24 cellular contexts compared by ENCODE assay signal in the genomic region with DNA sequence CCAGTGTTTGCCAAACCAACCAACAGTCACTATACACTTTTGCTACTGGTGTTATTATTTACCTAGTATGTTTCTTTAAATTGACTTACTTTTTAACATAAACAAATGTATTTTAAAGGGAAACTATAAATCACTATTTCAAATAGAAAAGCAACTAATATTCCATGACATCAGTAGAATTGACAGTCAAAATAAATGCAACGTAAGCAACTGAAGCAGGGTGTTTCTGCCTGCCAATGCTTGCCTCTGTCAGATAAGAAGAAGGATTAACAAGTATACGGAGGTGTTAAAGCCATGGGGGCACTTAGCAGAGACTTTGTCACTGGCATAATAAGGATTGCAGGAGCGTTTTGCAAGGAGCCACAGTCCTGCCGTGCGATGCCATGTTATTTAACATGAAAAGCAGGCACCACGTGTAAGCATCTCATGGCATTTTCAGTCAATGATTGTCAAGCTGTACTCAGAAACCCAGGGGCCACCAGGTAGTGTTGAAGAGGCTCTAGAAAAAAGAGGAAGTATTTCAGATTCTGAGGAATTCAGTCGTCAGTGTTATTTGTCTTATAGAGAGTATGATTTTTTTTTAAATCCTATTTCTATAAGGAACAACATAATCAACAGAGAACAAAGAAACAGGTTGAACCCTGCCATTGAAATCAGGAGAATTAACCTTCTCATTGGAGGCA.
"Had no signal": no experiment of that assay in that cellular context is flagged by ENCODE, and none has a peak within 500 bp of the region (broad histone marks: within the 10 kb centered on the region; RNA-seq: fewer than 3 reads in every experiment).

No MANE protein-coding gene starts in this region.

- H3K36me3 Mint-ChIP-seq: immature natural killer cell; memory B cell; mesothelial cell of epicardium; naive B cell; natural killer cell treated with Interleukin-12 subunit alpha and Interleukin-12 subunit beta and Interleukin-15 and Interleukin-18, amount 100 ng/mL, for 72 hours; stimulated activated effector memory CD8-positive, alpha-beta T cell treated with anti-CD3 and anti-CD28 coated beads, Interleukin-12 subunit alpha, Interleukin-12 subunit beta, amount 100 ng/mL, for 72 hours; type B pancreatic cell had no signal

- H3K27ac ChIP-seq: prostate gland, right atrium auricular region, sigmoid colon, testis, tibial artery had no signal

- H3K4me1 Mint-ChIP-seq: immature natural killer cell; memory B cell; naive B cell; stimulated activated effector memory CD8-positive, alpha-beta T cell treated with anti-CD3 and anti-CD28 coated beads, Interleukin-12 subunit alpha, Interleukin-12 subunit beta, amount 100 ng/mL, for 72 hours had no signal

- H3K36me3 ChIP-seq: prostate gland, right atrium auricular region, sigmoid colon, tibial artery had no signal

- H3K4me3 ChIP-seq: lung, mucosa of descending colon, prostate gland, right atrium auricular region, sigmoid colon, testis, tibial artery had no signal

- DNase-seq: cortex of kidney; hypothalamus; immature natural killer cell; mucosa of descending colon; naive B cell; nucleus accumbens; sigmoid colon; stimulated activated CD4-positive, alpha-beta T cell treated with anti-CD3 and anti-CD28 coated beads, Interleukin-2, amount 100 ng/mL, for 24 hours; stimulated activated CD4-positive, alpha-beta T cell treated with anti-CD3 and anti-CD28 coated beads, Interleukin-4, amount 100 ng/mL, for 24 hours; stimulated activated naive CD8-positive, alpha-beta T cell treated with anti-CD3 and anti-CD28 coated beads, Interleukin-15, Interleukin-2, amounts not matched to agents 100 U/mL and 50 U/mL, for 24 hours; substantia nigra; testis; tibial artery had no signal

- H3K9me3 ChIP-seq: mucosa of descending colon, prostate gland, right atrium auricular region, sigmoid colon, testis, tibial artery had no signal

- H3K4me3 Mint-ChIP-seq: immature natural killer cell; memory B cell; mesothelial cell of epicardium; naive B cell; natural killer cell treated with Interleukin-12 subunit alpha and Interleukin-12 subunit beta and Interleukin-15 and Interleukin-18, amount 100 ng/mL, for 72 hours; stimulated activated effector memory CD8-positive, alpha-beta T cell treated with anti-CD3 and anti-CD28 coated beads, Interleukin-12 subunit alpha, Interleukin-12 subunit beta, amount 100 ng/mL, for 72 hours; type B pancreatic cell had no signal

- H3K4me1 ChIP-seq: prostate gland, right atrium auricular region, sigmoid colon, testis, tibial artery had no signal

- H3K27ac Mint-ChIP-seq: immature natural killer cell; memory B cell; mesothelial cell of epicardium; naive B cell; natural killer cell treated with Interleukin-12 subunit alpha and Interleukin-12 subunit beta and Interleukin-15 and Interleukin-18, amount 100 ng/mL, for 72 hours; stimulated activated effector memory CD8-positive, alpha-beta T cell treated with anti-CD3 and anti-CD28 coated beads, Interleukin-12 subunit alpha, Interleukin-12 subunit beta, amount 100 ng/mL, for 72 hours; type B pancreatic cell had no signal

- FAIRE-seq: frontal cortex, keratinocyte had no signal

- H3K27me3 Mint-ChIP-seq: type B pancreatic cell had no signal

- H3K27me3 ChIP-seq: right atrium auricular region, sigmoid colon, testis, tibial artery had no signal

- ATAC-seq: left lobe of liver; mucosa of descending colon; natural killer cell treated with Interleukin-12 subunit alpha and Interleukin-12 subunit beta and Interleukin-15 and Interleukin-18, amount 100 ng/mL, for 72 hours; stimulated activated effector memory CD8-positive, alpha-beta T cell treated with anti-CD3 and anti-CD28 coated beads, Interleukin-12 subunit alpha, Interleukin-12 subunit beta, amount 100 ng/mL, for 72 hours; stimulated activated naive CD8-positive, alpha-beta T cell treated with anti-CD3 and anti-CD28 coated beads, Interleukin-15, Interleukin-2, amounts not matched to agents 100 U/mL and 50 U/mL, for 24 hours had no signal

- H3K9me3 Mint-ChIP-seq: mesothelial cell of epicardium; natural killer cell treated with Interleukin-12 subunit alpha and Interleukin-12 subunit beta and Interleukin-15 and Interleukin-18, amount 100 ng/mL, for 72 hours; stimulated activated effector memory CD8-positive, alpha-beta T cell treated with anti-CD3 and anti-CD28 coated beads, Interleukin-12 subunit alpha, Interleukin-12 subunit beta, amount 100 ng/mL, for 72 hours; type B pancreatic cell had no signal
